ENCODE assay signal across 29 cellular contexts in the genomic region with DNA sequence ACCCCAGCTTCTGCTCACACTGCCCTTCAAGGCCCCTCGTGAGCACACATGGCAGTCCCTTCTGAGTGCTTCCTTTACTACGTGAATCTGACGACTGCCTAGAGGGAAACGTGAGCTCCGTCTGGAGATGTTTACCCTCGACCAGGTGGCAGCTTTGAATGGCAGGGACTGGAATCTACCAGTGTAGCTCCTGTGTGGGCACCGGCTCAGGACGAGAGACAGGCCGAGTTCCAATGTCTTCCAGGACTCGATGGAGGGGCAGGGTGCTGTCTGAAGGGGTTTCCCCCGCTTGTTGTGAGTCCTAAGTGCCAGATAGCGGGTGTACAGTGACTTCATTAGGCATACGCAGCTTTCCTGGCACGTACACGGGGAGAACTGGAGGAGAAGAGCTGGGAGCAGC.
"Had no signal": no experiment of that assay in that cellular context is flagged by ENCODE, and none has a peak within 500 bp of the region (broad histone marks: within the 10 kb centered on the region; RNA-seq: fewer than 3 reads in every experiment).

No MANE protein-coding gene starts in this region.

- H3K9me3 ChIP-seq: left lung, lower lobe of right lung, neutrophil, ovary, right atrium auricular region, right lobe of liver, stomach, testis, thyroid gland, transverse colon, upper lobe of left lung, vagina had no signal

- H3K4me3 ChIP-seq: left lung, lower lobe of right lung, neural progenitor cell, ovary, right atrium auricular region, right lobe of liver, smooth muscle cell, stomach, testis, thyroid gland, transverse colon, upper lobe of left lung, vagina had no signal

- H3K4me1 ChIP-seq: left lung, lower lobe of right lung, neural progenitor cell, right atrium auricular region, right lobe of liver, stomach, testis, thyroid gland, transverse colon, upper lobe of left lung, vagina had no signal

- H3K27me3 ChIP-seq: left lung, neural progenitor cell, neutrophil, ovary, right atrium auricular region, right lobe of liver, testis, thyroid gland, transverse colon, upper lobe of left lung, vagina had no signal

- H3K36me3 ChIP-seq: left lung, lower lobe of right lung, neural progenitor cell, neutrophil, ovary, right atrium auricular region, right lobe of liver, stomach, thyroid gland, transverse colon, upper lobe of left lung, vagina had no signal

- H3K27ac ChIP-seq: left lung, lower lobe of right lung, neural progenitor cell, neutrophil, ovary, right atrium auricular region, right lobe of liver, stomach, testis, thyroid gland, transverse colon, upper lobe of left lung, vagina had no signal

- DNase-seq: hypothalamus; immature natural killer cell; kidney; left colon; left lung; lower lobe of right lung; mammary epithelial cell; mesenchymal stem cell; naive B cell; natural killer cell; nephron progenitor cell; occipital lobe; ovary; right lobe of liver; stimulated activated CD4-positive, alpha-beta T cell treated with anti-CD3 and anti-CD28 coated beads, Interleukin-1b, Interleukin-23, amount 100 ng/mL, for 48 hours; stimulated activated CD4-positive, alpha-beta T cell treated with anti-CD3 and anti-CD28 coated beads, Interleukin-2, amount 100 ng/mL, for 48 hours; stimulated activated CD4-positive, alpha-beta T cell treated with anti-CD3 and anti-CD28 coated beads, Interleukin-4, amount 100 ng/mL, for 4 hours; stimulated activated naive B cell treated with anti-CD40 and anti-IgM and Interleukin-4, amounts not matched to agents 10 μg/mL and 1 μg/mL and 100 μg/mL, for 72 hours; stimulated activated naive CD8-positive, alpha-beta T cell treated with anti-CD3 and anti-CD28 coated beads, Interleukin-15, Interleukin-2, amounts not matched to agents 100 U/mL and 50 U/mL, for 24 hours; stomach; testis; thyroid gland; transverse colon; upper lobe of left lung had no signal
